Comparison of ENCODE assay signal across 1 cellular context in the genomic region with DNA sequence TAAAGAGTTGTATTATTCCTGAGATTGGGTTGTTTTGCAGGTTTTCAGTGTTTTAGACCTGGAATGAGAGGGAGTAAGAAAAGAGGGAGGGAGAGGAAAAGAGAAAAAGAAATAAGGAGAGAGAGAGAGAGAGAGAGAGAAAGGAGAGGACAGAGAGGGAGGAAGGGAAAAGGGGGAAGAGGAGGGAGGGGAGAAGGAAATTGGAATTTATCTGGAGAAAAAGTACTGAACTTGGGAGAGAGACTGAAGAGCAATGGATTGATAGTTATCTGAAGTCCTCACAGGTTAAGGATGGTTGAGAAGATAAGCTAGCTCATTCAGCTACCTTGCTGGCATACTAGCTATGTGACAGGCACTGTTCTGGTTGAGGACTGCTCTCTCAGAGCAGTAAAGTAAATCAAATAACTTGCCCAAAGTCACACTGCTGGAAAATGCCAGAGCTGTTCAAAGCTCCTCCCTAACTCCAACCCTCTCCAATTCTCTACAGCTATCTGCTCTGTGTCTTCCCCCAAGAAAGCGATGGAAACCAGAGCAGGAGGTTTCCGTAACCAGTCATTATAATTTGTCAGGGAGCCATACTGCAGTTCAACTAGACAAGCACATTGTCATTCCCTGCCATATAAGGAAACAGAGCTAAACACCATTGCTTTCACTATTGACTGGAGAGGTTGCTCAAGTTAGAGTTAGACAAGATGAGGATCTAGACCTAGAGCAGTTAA.
TF ChIP-seq lines count a peak whose summit lies in the region.

No MANE protein-coding gene starts in this region.

TF ChIP-seq in HepG2, 621 proteins besides CTCF, POLR2A, EP300 and RAD21:
- no peak for TF ChIP-seq XBP1 (CRISPR knock-in tag; IDR thresholded peaks at IDR 0.05)
- TF ChIP-seq ZBTB34 (CRISPR knock-in tag; IDR thresholded peaks at IDR 0.05): no peak
- no peak for TF ChIP-seq ZNF749 (CRISPR knock-in tag; IDR thresholded peaks at IDR 0.05; ENCODE audit: borderline replicate concordance)
- TF ChIP-seq ZSCAN29 (CRISPR knock-in tag; conservative IDR thresholded peaks at IDR 0.05): no peak
- no peak for TF ChIP-seq ZNF251 (CRISPR knock-in tag; IDR thresholded peaks at IDR 0.05)
- TF ChIP-seq SRF (IDR thresholded peaks at IDR 0.05; ENCODE audit: low read depth, low read length): peak; percentile 73
- TF ChIP-seq, protein P1, sequence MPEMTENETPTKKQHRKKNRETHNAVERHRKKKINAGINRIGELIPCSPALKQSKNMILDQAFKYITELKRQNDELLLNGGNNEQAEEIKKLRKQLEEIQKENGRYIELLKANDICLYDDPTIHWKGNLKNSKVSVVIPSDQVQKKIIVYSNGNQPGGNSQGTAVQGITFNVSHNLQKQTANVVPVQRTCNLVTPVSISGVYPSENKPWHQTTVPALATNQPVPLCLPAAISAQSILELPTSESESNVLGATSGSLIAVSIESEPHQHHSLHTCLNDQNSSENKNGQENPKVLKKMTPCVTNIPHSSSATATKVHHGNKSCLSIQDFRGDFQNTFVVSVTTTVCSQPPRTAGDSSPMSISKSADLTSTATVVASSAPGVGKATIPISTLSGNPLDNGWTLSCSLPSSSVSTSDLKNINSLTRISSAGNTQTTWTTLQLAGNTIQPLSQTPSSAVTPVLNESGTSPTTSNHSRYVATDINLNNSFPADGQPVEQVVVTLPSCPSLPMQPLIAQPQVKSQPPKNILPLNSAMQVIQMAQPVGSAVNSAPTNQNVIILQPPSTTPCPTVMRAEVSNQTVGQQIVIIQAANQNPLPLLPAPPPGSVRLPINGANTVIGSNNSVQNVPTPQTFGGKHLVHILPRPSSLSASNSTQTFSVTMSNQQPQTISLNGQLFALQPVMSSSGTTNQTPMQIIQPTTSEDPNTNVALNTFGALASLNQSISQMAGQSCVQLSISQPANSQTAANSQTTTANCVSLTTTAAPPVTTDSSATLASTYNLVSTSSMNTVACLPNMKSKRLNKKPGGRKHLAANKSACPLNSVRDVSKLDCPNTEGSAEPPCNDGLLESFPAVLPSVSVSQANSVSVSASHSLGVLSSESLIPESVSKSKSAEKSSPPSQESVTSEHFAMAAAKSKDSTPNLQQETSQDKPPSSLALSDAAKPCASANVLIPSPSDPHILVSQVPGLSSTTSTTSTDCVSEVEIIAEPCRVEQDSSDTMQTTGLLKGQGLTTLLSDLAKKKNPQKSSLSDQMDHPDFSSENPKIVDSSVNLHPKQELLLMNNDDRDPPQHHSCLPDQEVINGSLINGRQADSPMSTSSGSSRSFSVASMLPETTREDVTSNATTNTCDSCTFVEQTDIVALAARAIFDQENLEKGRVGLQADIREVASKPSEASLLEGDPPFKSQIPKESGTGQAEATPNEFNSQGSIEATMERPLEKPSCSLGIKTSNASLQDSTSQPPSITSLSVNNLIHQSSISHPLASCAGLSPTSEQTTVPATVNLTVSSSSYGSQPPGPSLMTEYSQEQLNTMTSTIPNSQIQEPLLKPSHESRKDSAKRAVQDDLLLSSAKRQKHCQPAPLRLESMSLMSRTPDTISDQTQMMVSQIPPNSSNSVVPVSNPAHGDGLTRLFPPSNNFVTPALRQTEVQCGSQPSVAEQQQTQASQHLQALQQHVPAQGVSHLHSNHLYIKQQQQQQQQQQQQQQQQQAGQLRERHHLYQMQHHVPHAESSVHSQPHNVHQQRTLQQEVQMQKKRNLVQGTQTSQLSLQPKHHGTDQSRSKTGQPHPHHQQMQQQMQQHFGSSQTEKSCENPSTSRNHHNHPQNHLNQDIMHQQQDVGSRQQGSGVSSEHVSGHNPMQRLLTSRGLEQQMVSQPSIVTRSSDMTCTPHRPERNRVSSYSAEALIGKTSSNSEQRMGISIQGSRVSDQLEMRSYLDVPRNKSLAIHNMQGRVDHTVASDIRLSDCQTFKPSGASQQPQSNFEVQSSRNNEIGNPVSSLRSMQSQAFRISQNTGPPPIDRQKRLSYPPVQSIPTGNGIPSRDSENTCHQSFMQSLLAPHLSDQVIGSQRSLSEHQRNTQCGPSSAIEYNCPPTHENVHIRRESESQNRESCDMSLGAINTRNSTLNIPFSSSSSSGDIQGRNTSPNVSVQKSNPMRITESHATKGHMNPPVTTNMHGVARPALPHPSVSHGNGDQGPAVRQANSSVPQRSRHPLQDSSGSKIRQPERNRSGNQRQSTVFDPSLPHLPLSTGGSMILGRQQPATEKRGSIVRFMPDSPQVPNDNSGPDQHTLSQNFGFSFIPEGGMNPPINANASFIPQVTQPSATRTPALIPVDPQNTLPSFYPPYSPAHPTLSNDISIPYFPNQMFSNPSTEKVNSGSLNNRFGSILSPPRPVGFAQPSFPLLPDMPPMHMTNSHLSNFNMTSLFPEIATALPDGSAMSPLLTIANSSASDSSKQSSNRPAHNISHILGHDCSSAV (CRISPR knock-in tag; IDR thresholded peaks at IDR 0.05; ENCODE audit: borderline replicate concordance): no peak
- TF ChIP-seq ZSCAN25 (CRISPR knock-in tag; IDR thresholded peaks at IDR 0.05): no peak
- TF ChIP-seq HNRNPK (IDR thresholded peaks at IDR 0.05; ENCODE audit: low read depth, low read length, poor library complexity, severe bottlenecking): peak; percentile 77
- no peak for TF ChIP-seq GPBP1L1 (CRISPR knock-in tag; IDR thresholded peaks at IDR 0.05)
- TF ChIP-seq ZSCAN12 (CRISPR knock-in tag; IDR thresholded peaks at IDR 0.05): no peak
- no peak for TF ChIP-seq THYN1 (CRISPR knock-in tag; IDR thresholded peaks at IDR 0.05; ENCODE audit: borderline replicate concordance, low read depth)
- TF ChIP-seq MYC (CRISPR knock-in tag; IDR thresholded peaks at IDR 0.05; ENCODE audit: borderline replicate concordance): no peak
- TF ChIP-seq SMYD3 (CRISPR knock-in tag; IDR thresholded peaks at IDR 0.05): no peak
- TF ChIP-seq REPIN1 (CRISPR knock-in tag; IDR thresholded peaks at IDR 0.05; ENCODE audit: borderline replicate concordance, low read depth): no peak
- TF ChIP-seq ZNF260 (CRISPR knock-in tag; IDR thresholded peaks at IDR 0.05; ENCODE audit: borderline replicate concordance, low read depth): no peak
- TF ChIP-seq SIX1 (CRISPR knock-in tag; IDR thresholded peaks at IDR 0.05; ENCODE audit: borderline replicate concordance): no peak
